ENCODE assay signal across 9 cellular contexts in the genomic region with DNA sequence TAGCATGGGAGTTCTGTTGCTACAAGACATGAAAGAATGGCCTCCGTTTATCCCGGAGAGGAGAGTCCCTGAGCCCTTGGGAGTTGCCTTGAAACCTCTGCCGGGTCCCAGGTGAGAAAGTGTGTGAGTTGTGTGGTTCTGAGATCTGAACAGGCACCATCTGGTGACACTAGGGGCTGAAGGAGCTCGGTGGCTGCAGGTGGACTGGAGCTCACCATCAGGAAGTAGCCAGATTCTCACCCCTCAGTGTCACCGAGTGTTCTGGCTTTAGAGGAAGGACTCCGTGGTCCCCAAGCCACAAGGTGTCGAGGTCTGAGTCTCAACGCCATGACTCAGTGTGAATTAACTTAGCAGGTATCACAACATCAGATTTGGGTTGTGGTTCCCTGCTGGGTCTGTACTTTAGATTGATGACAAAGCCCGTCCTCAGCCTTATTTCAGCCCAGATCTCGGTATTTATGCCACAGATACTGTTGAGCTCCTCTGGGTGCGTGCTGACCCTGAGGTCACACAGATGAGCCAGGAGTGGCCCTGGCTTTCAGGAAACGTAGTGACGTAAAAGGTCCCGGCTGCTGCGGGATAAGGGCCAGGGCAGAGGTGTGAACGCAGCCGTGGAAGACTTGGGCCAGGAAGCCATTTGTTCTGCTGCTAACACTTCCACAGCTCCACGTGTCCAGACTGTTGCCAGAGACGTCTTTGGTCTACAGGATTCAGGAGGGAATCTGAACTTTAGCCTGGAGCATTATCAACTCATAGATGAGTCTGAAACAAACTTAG. TPM values are rescaled to one million over a fixed set of nuclear protein-coding genes. Genes with fewer than 3 reads are reported as not detected.
DNase-seq lines count a peak whose midpoint lies in the region; ATAC-seq and TF ChIP-seq lines count a peak whose summit lies in the region.
"Had no signal": no experiment of that assay in that cellular context is flagged by ENCODE, and none has a peak within 500 bp of the region (broad histone marks: within the 10 kb centered on the region; RNA-seq: fewer than 3 reads in every experiment).

No MANE protein-coding gene starts in this region.

- H3F3A ChIP-seq in MM.1S (ENCODE audit: insufficient read depth, low read length): peaks cover 20% of the 10 kb centered on the region

- no peaks in the 10 kb centered on the region for H3K27me3 ChIP-seq in MM.1S (replicated peaks; ENCODE audit: insufficient read depth, low read length)

- H3K36me3 Mint-ChIP-seq in immature natural killer cell: peaks cover 13 to 23% (median 16%) of the 10 kb centered on the region in 3 donors

- ATAC-seq in Right ventricle myocardium inferior: peak; percentile 54

- no peaks in the 10 kb centered on the region for H3K9me3 Mint-ChIP-seq in immature natural killer cell

- H3K27ac ChIP-seq in MM.1S (ENCODE audit: low read length) (peak overlapping the region; percentile 65; the same call in 1 of the 2 replicates), urinary bladder (ENCODE audit: low read depth) (peak overlapping the region; percentile 83)

- H3K4me1 ChIP-seq in MM.1S (ENCODE audit: low read length) (peaks cover 18% of the 10 kb centered on the region), urinary bladder (ENCODE audit: insufficient read depth) (no peaks in the 10 kb centered on the region)

- no peaks in the 10 kb centered on the region for H3K79me2 ChIP-seq in MM.1S (ENCODE audit: low read length)

- peak overlapping the region; percentile 88 to 96 (median 90) for H3K27ac Mint-ChIP-seq in immature natural killer cell

- H3K4me3 ChIP-seq in MM.1S (ENCODE audit: low read length): peak overlapping the region; percentile 23; the same call in 1 of the 2 replicates
- no peak overlapping the region for H3K4me3 ChIP-seq in urinary bladder (ENCODE audit: low read depth, low read length)

- H3K4me3 Mint-ChIP-seq in immature natural killer cell: peak overlapping the region; percentile 72 to 85 (median 82)

- 71% methylated on average over 19 of the region's 19 CpGs for WGBS in urinary bladder

- H4K20me1 ChIP-seq in MM.1S (ENCODE audit: insufficient read depth, low read length): no peaks in the 10 kb centered on the region

- H3K36me3 ChIP-seq in MM.1S (replicated peaks; ENCODE audit: insufficient read depth, low read length) (no peaks in the 10 kb centered on the region), urinary bladder (ENCODE audit: insufficient read depth) (peaks cover 1% of the 10 kb centered on the region)

- DNase-seq in Right ventricle myocardium inferior (ENCODE audit: missing footprints): no peak
- DNase-seq in cardiac septum (ENCODE audit: low spot score): no peak
- DNase-seq in MM.1S: peak; percentile 50
- DNase-seq in immature natural killer cell: peak; percentile 72 to 75 (median 73)
- no peak for DNase-seq in NCI-H1105 treated with DMSO at 0.1 percent for 48 hours (lab: John Stamatoyannopoulos, UW)
- DNase-seq in SKM-1 (lab: John Stamatoyannopoulos, UW; ENCODE audit: unreplicated experiment): no peak
- DNase-seq in GM20000 (ENCODE audit: low spot score): no peak
- DNase-seq: hippocampal formation had no signal

- H3K9me2 ChIP-seq in MM.1S (replicated peaks; ENCODE audit: insufficient read depth, low read length): no peaks in the 10 kb centered on the region

- peak overlapping the region; percentile 21 for H2AFZ ChIP-seq in MM.1S (ENCODE audit: low read length)

- intact Hi-C loops in Right ventricle myocardium inferior (cut with DNase I) (no loop called here), cardiac septum (cut with DNase I) (no loop called here)

- H3K4me1 Mint-ChIP-seq in immature natural killer cell: peaks cover 59 to 72% of the 10 kb centered on the region in 2 donors

- no peaks in the 10 kb centered on the region for H3K9me3 ChIP-seq in MM.1S (replicated peaks; ENCODE audit: insufficient read depth, low read length)

- TF ChIP-seq CTCF in MM.1S (IDR thresholded peaks at IDR 0.05; ENCODE audit: low read length) (0 out of 2 replicates have a peak, but pooled peaks have one; percentile 4), GM20000 (IDR thresholded peaks at IDR 0.05; ENCODE audit: extremely low read depth, missing control alignments) (no peak)

- H3K9ac ChIP-seq in MM.1S (ENCODE audit: low read length): peak overlapping the region; percentile 15; the same call in 1 of the 2 replicates

- peak overlapping the region; percentile 65 for H3K4me2 ChIP-seq in MM.1S (ENCODE audit: low read depth, low read length)

- H3K27me3 Mint-ChIP-seq in immature natural killer cell (ENCODE audit: low read depth in 3 of 3): peaks cover 9 to 20% (median 15%) of the 10 kb centered on the region in 3 donors

RNA-seq across cellular contexts. Expression of a gene that starts 54.4 kb away (rescaled TPM):
- total RNA-seq in Right ventricle myocardium inferior (0.57 TPM), cardiac septum (2.5 TPM), urinary bladder (not detected)
- polyA plus RNA-seq in immature natural killer cell (not detected), urinary bladder (0.09 TPM)

Comparison
In these comparisons a context has a peak if more than half of its experiments do, and no peak if none do; other contexts are left out.
1. DNase-seq: peak in MM.1S (single experiment) and immature natural killer cell (3 of 3); none in Right ventricle myocardium inferior (single experiment), cardiac septum (single experiment), NCI-H1105 treated with DMSO at 0.1 percent for 48 hours (single experiment), SKM-1 (single experiment) and GM20000 (single experiment).